Comparison of ENCODE assay signal across 1 cellular context in the genomic region with DNA sequence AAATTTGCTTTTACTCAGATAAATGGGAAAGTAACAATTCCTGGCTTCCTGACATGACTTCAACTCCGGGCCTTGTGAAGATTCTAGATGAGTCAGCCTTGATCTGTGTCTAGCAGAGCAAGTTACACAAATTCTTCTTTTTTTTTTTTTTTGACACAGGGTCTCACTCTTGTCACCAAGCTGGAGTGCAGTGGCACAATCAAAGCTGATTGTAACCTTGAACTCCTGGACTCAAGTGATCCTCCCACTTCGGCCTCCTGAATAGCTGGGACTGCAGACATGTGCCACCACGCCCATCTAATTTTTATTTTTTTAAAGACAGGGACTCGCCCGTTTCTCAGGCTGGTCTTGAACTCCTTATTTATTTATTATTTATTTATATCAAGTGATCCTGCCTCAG.
TF ChIP-seq lines count a peak whose summit lies in the region.

No MANE protein-coding gene starts in this region.

TF ChIP-seq in HepG2, 621 proteins besides CTCF, POLR2A, EP300 and RAD21 (continued from another document and continues in another):
- no peak for TF ChIP-seq HMGA1 (CRISPR knock-in tag; conservative IDR thresholded peaks at IDR 0.05)
- no peak for TF ChIP-seq POLR2AphosphoS5 (IDR thresholded peaks at IDR 0.05; ENCODE audit: low read depth, low read length)
- TF ChIP-seq ZSCAN12 (CRISPR knock-in tag; IDR thresholded peaks at IDR 0.05) = no peak
- peak; percentile 32; the same call in 1 of the 2 replicates for TF ChIP-seq ONECUT2 (CRISPR knock-in tag; IDR thresholded peaks at IDR 0.05)
- TF ChIP-seq ZNF510 (CRISPR knock-in tag; IDR thresholded peaks at IDR 0.05; ENCODE audit: low read depth) = 0 out of 2 replicates have a peak, but pooled peaks have one; percentile 40
- no peak for TF ChIP-seq NBN (conservative IDR thresholded peaks at IDR 0.05)
- no peak for TF ChIP-seq ISX (CRISPR knock-in tag; conservative IDR thresholded peaks at IDR 0.05)
- no peak for TF ChIP-seq ZNF496 (CRISPR knock-in tag; IDR thresholded peaks at IDR 0.05; ENCODE audit: insufficient replicate concordance)
- peak; percentile 92 for TF ChIP-seq ZNF614 (CRISPR knock-in tag; IDR thresholded peaks at IDR 0.05; ENCODE audit: borderline replicate concordance)
- TF ChIP-seq, protein P1, sequence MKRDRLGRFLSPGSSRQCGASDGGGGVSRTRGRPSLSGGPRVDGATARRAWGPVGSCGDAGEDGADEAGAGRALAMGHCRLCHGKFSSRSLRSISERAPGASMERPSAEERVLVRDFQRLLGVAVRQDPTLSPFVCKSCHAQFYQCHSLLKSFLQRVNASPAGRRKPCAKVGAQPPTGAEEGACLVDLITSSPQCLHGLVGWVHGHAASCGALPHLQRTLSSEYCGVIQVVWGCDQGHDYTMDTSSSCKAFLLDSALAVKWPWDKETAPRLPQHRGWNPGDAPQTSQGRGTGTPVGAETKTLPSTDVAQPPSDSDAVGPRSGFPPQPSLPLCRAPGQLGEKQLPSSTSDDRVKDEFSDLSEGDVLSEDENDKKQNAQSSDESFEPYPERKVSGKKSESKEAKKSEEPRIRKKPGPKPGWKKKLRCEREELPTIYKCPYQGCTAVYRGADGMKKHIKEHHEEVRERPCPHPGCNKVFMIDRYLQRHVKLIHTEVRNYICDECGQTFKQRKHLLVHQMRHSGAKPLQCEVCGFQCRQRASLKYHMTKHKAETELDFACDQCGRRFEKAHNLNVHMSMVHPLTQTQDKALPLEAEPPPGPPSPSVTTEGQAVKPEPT (CRISPR knock-in tag; IDR thresholded peaks at IDR 0.05; ENCODE audit: low read depth) = no peak
- peak; percentile 79; the same call in 1 of the 2 replicates for TF ChIP-seq JUN (CRISPR knock-in tag; IDR thresholded peaks at IDR 0.05)
- peak; percentile 43; the same call in 1 of the 2 replicates for TF ChIP-seq ETV5 (CRISPR knock-in tag; IDR thresholded peaks at IDR 0.05; ENCODE audit: borderline replicate concordance)
- TF ChIP-seq ZSCAN21 (CRISPR knock-in tag; IDR thresholded peaks at IDR 0.05; ENCODE audit: borderline replicate concordance) = no peak
- peak; percentile 44; the same call in 1 of the 2 replicates for TF ChIP-seq EHMT2 (IDR thresholded peaks at IDR 0.05; ENCODE audit: borderline replicate concordance, low read depth, low read length)
- no peak for TF ChIP-seq SMYD3 (CRISPR knock-in tag; IDR thresholded peaks at IDR 0.05)
- TF ChIP-seq ZNF33A (CRISPR knock-in tag; IDR thresholded peaks at IDR 0.05; ENCODE audit: borderline replicate concordance) = no peak
- TF ChIP-seq, protein P2, sequence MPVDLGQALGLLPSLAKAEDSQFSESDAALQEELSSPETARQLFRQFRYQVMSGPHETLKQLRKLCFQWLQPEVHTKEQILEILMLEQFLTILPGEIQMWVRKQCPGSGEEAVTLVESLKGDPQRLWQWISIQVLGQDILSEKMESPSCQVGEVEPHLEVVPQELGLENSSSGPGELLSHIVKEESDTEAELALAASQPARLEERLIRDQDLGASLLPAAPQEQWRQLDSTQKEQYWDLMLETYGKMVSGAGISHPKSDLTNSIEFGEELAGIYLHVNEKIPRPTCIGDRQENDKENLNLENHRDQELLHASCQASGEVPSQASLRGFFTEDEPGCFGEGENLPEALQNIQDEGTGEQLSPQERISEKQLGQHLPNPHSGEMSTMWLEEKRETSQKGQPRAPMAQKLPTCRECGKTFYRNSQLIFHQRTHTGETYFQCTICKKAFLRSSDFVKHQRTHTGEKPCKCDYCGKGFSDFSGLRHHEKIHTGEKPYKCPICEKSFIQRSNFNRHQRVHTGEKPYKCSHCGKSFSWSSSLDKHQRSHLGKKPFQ (CRISPR knock-in tag; IDR thresholded peaks at IDR 0.05; ENCODE audit: insufficient replicate concordance) = no peak
- TF ChIP-seq, protein P3, sequence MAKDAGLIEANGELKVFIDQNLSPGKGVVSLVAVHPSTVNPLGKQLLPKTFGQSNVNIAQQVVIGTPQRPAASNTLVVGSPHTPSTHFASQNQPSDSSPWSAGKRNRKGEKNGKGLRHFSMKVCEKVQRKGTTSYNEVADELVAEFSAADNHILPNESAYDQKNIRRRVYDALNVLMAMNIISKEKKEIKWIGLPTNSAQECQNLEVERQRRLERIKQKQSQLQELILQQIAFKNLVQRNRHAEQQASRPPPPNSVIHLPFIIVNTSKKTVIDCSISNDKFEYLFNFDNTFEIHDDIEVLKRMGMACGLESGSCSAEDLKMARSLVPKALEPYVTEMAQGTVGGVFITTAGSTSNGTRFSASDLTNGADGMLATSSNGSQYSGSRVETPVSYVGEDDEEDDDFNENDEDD (CRISPR knock-in tag; IDR thresholded peaks at IDR 0.05; ENCODE audit: borderline replicate concordance) = no peak
- peak; percentile 94 for TF ChIP-seq TBX2 (CRISPR knock-in tag; IDR thresholded peaks at IDR 0.05; ENCODE audit: borderline replicate concordance)
- TF ChIP-seq ZBTB38 (CRISPR knock-in tag; IDR thresholded peaks at IDR 0.05) = no peak
- TF ChIP-seq AGO1 (IDR thresholded peaks at IDR 0.05; ENCODE audit: low read depth, low read length, poor library complexity, severe bottlenecking) = no peak
- TF ChIP-seq, protein P4, sequence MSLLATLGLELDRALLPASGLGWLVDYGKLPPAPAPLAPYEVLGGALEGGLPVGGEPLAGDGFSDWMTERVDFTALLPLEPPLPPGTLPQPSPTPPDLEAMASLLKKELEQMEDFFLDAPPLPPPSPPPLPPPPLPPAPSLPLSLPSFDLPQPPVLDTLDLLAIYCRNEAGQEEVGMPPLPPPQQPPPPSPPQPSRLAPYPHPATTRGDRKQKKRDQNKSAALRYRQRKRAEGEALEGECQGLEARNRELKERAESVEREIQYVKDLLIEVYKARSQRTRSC (CRISPR knock-in tag; IDR thresholded peaks at IDR 0.05; ENCODE audit: low read depth) = no peak
- TF ChIP-seq PRMT3 (CRISPR knock-in tag; IDR thresholded peaks at IDR 0.05; ENCODE audit: borderline replicate concordance, low read depth) = no peak
- TF ChIP-seq CENPT (CRISPR knock-in tag; IDR thresholded peaks at IDR 0.05; ENCODE audit: low read depth) = no peak
- peak; percentile 88 for TF ChIP-seq JUNB (CRISPR knock-in tag; IDR thresholded peaks at IDR 0.05; ENCODE audit: borderline replicate concordance)
- TF ChIP-seq SRSF1 (optimal IDR thresholded peaks at IDR 0.05; ENCODE audit: low read depth, low read length) = no peak
- no peak for TF ChIP-seq SNAPC2 (CRISPR knock-in tag; IDR thresholded peaks at IDR 0.05)
- no peak for TF ChIP-seq ZNF557 (CRISPR knock-in tag; IDR thresholded peaks at IDR 0.05)
- peak; percentile 94 for TF ChIP-seq ZMYM2 (CRISPR knock-in tag; IDR thresholded peaks at IDR 0.05)
- no peak for TF ChIP-seq ZNF619 (CRISPR knock-in tag; IDR thresholded peaks at IDR 0.05)
- TF ChIP-seq, protein P5, sequence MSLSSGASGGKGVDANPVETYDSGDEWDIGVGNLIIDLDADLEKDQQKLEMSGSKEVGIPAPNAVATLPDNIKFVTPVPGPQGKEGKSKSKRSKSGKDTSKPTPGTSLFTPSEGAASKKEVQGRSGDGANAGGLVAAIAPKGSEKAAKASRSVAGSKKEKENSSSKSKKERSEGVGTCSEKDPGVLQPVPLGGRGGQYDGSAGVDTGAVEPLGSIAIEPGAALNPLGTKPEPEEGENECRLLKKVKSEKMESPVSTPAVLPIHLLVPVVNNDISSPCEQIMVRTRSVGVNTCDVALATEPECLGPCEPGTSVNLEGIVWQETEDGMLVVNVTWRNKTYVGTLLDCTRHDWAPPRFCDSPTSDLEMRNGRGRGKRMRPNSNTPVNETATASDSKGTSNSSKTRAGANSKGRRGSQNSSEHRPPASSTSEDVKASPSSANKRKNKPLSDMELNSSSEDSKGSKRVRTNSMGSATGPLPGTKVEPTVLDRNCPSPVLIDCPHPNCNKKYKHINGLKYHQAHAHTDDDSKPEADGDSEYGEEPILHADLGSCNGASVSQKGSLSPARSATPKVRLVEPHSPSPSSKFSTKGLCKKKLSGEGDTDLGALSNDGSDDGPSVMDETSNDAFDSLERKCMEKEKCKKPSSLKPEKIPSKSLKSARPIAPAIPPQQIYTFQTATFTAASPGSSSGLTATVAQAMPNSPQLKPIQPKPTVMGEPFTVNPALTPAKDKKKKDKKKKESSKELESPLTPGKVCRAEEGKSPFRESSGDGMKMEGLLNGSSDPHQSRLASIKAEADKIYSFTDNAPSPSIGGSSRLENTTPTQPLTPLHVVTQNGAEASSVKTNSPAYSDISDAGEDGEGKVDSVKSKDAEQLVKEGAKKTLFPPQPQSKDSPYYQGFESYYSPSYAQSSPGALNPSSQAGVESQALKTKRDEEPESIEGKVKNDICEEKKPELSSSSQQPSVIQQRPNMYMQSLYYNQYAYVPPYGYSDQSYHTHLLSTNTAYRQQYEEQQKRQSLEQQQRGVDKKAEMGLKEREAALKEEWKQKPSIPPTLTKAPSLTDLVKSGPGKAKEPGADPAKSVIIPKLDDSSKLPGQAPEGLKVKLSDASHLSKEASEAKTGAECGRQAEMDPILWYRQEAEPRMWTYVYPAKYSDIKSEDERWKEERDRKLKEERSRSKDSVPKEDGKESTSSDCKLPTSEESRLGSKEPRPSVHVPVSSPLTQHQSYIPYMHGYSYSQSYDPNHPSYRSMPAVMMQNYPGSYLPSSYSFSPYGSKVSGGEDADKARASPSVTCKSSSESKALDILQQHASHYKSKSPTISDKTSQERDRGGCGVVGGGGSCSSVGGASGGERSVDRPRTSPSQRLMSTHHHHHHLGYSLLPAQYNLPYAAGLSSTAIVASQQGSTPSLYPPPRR (CRISPR knock-in tag; IDR thresholded peaks at IDR 0.05; ENCODE audit: borderline replicate concordance) = peak; percentile 80; the same call in 1 of the 2 replicates
- TF ChIP-seq ZNF256 (CRISPR knock-in tag; conservative IDR thresholded peaks at IDR 0.05) = no peak
- TF ChIP-seq CCDC6 (CRISPR knock-in tag; IDR thresholded peaks at IDR 0.05) = peak; percentile 41; the same call in 1 of the 2 replicates
- TF ChIP-seq ZNF652 (CRISPR knock-in tag; IDR thresholded peaks at IDR 0.05; ENCODE audit: borderline replicate concordance, low read depth) = peak; percentile 61; the same call in 1 of the 2 replicates
- TF ChIP-seq ZMYM3 (CRISPR knock-in tag; IDR thresholded peaks at IDR 0.05) = peak; percentile 82; the same call in 1 of the 2 replicates
- no peak for TF ChIP-seq ZNF20 (CRISPR knock-in tag; IDR thresholded peaks at IDR 0.05)
- no peak for TF ChIP-seq PCBP1 (IDR thresholded peaks at IDR 0.05; ENCODE audit: borderline replicate concordance, low read depth, low read length)
- TF ChIP-seq, protein P6, sequence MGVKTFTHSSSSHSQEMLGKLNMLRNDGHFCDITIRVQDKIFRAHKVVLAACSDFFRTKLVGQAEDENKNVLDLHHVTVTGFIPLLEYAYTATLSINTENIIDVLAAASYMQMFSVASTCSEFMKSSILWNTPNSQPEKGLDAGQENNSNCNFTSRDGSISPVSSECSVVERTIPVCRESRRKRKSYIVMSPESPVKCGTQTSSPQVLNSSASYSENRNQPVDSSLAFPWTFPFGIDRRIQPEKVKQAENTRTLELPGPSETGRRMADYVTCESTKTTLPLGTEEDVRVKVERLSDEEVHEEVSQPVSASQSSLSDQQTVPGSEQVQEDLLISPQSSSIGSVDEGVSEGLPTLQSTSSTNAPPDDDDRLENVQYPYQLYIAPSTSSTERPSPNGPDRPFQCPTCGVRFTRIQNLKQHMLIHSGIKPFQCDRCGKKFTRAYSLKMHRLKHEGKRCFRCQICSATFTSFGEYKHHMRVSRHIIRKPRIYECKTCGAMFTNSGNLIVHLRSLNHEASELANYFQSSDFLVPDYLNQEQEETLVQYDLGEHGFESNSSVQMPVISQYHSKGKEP (CRISPR knock-in tag; IDR thresholded peaks at IDR 0.05) = no peak
- peak; percentile 62 for TF ChIP-seq MAFF (IDR thresholded peaks at IDR 0.05; ENCODE audit: low read depth, low read length)
- TF ChIP-seq, protein P7, sequence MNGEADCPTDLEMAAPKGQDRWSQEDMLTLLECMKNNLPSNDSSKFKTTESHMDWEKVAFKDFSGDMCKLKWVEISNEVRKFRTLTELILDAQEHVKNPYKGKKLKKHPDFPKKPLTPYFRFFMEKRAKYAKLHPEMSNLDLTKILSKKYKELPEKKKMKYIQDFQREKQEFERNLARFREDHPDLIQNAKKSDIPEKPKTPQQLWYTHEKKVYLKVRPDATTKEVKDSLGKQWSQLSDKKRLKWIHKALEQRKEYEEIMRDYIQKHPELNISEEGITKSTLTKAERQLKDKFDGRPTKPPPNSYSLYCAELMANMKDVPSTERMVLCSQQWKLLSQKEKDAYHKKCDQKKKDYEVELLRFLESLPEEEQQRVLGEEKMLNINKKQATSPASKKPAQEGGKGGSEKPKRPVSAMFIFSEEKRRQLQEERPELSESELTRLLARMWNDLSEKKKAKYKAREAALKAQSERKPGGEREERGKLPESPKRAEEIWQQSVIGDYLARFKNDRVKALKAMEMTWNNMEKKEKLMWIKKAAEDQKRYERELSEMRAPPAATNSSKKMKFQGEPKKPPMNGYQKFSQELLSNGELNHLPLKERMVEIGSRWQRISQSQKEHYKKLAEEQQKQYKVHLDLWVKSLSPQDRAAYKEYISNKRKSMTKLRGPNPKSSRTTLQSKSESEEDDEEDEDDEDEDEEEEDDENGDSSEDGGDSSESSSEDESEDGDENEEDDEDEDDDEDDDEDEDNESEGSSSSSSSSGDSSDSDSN (CRISPR knock-in tag; IDR thresholded peaks at IDR 0.05) = no peak
- TF ChIP-seq HOXA9 (CRISPR knock-in tag; IDR thresholded peaks at IDR 0.05; ENCODE audit: borderline replicate concordance) = no peak
- TF ChIP-seq ZNF430 (CRISPR knock-in tag; IDR thresholded peaks at IDR 0.05) = no peak
- TF ChIP-seq, protein P8, sequence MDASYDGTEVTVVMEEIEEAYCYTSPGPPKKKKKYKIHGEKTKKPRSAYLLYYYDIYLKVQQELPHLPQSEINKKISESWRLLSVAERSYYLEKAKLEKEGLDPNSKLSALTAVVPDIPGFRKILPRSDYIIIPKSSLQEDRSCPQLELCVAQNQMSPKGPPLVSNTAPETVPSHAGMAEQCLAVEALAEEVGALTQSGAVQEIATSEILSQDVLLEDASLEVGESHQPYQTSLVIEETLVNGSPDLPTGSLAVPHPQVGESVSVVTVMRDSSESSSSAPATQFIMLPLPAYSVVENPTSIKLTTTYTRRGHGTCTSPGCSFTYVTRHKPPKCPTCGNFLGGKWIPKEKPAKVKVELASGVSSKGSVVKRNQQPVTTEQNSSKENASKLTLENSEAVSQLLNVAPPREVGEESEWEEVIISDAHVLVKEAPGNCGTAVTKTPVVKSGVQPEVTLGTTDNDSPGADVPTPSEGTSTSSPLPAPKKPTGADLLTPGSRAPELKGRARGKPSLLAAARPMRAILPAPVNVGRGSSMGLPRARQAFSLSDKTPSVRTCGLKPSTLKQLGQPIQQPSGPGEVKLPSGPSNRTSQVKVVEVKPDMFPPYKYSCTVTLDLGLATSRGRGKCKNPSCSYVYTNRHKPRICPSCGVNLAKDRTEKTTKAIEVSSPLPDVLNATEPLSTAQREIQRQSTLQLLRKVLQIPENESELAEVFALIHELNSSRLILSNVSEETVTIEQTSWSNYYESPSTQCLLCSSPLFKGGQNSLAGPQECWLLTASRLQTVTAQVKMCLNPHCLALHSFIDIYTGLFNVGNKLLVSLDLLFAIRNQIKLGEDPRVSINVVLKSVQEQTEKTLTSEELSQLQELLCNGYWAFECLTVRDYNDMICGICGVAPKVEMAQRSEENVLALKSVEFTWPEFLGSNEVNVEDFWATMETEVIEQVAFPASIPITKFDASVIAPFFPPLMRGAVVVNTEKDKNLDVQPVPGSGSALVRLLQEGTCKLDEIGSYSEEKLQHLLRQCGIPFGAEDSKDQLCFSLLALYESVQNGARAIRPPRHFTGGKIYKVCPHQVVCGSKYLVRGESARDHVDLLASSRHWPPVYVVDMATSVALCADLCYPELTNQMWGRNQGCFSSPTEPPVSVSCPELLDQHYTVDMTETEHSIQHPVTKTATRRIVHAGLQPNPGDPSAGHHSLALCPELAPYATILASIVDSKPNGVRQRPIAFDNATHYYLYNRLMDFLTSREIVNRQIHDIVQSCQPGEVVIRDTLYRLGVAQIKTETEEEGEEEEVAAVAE (CRISPR knock-in tag; IDR thresholded peaks at IDR 0.05; ENCODE audit: borderline replicate concordance) = no peak; the same call in 1 of the 2 replicates
- no peak for TF ChIP-seq FLYWCH1 (CRISPR knock-in tag; IDR thresholded peaks at IDR 0.05)
